In genomic region chr1:8848663-8849386, GRCh38 we compare ENCODE assay signal across 1 cellular context.
TF ChIP-seq lines count a peak whose summit lies in the region.

No MANE protein-coding gene starts in this region.

TF ChIP-seq in HepG2, 621 proteins besides CTCF, POLR2A, EP300 and RAD21 (continued from another document and continues in another):
- peak; percentile 63; the same call in 1 of the 2 replicates for TF ChIP-seq HDAC1 (CRISPR knock-in tag; IDR thresholded peaks at IDR 0.05)
- no peak for TF ChIP-seq ZNF83 (CRISPR knock-in tag; IDR thresholded peaks at IDR 0.05; ENCODE audit: borderline replicate concordance)
- 0 out of 2 replicates have a peak, but pooled peaks have one; percentile 44 for TF ChIP-seq ZNF670 (CRISPR knock-in tag; IDR thresholded peaks at IDR 0.05; ENCODE audit: borderline replicate concordance)
- no peak for TF ChIP-seq PRPF4 (IDR thresholded peaks at IDR 0.05; ENCODE audit: low read depth, low read length, poor library complexity, severe bottlenecking)
- TF ChIP-seq GZF1 (CRISPR knock-in tag; IDR thresholded peaks at IDR 0.05) = peak; percentile 60; the same call in 1 of the 2 replicates
- TF ChIP-seq GABPA (IDR thresholded peaks at IDR 0.05; ENCODE audit: low read depth, low read length) = no peak
- TF ChIP-seq GABPA (CRISPR knock-in tag; IDR thresholded peaks at IDR 0.05; ENCODE audit: low read depth) = 0 out of 2 replicates have a peak, but pooled peaks have one; percentile 5
- peak; percentile 11; the same call in 1 of the 2 replicates for TF ChIP-seq TARDBP (CRISPR knock-in tag; IDR thresholded peaks at IDR 0.05)
- TF ChIP-seq CEBPB (IDR thresholded peaks at IDR 0.05; ENCODE audit: borderline replicate concordance, low read depth, low read length) = peak; percentile 25; the same call in 1 of the 2 replicates
- peak; percentile 68 for TF ChIP-seq ZNF232 (CRISPR knock-in tag; IDR thresholded peaks at IDR 0.05; ENCODE audit: borderline replicate concordance)
- no peak for TF ChIP-seq IKZF1 (IDR thresholded peaks at IDR 0.05)
- peak; percentile 66 for TF ChIP-seq RBM39 (IDR thresholded peaks at IDR 0.05; ENCODE audit: low read depth, low read length, poor library complexity, severe bottlenecking)
- peak; percentile 34; the same call in 1 of the 2 replicates for TF ChIP-seq ATF3 (CRISPR knock-in tag; IDR thresholded peaks at IDR 0.05)
- peak; percentile 38; the same call in 1 of the 2 replicates for TF ChIP-seq KAT7 (CRISPR knock-in tag; IDR thresholded peaks at IDR 0.05; ENCODE audit: borderline replicate concordance)
- TF ChIP-seq KLF16 (CRISPR knock-in tag; IDR thresholded peaks at IDR 0.05) = peak in 1 of 2 experiments; percentile 73; a peak in 2 of 4 replicates
- no peak for TF ChIP-seq FOSL1 (CRISPR knock-in tag; IDR thresholded peaks at IDR 0.05; ENCODE audit: borderline replicate concordance)
- TF ChIP-seq NR2F6 (IDR thresholded peaks at IDR 0.05) = no peak
- peak; percentile 56; the same call in 1 of the 2 replicates for TF ChIP-seq NR2F6 (CRISPR knock-in tag; IDR thresholded peaks at IDR 0.05)
- no peak for TF ChIP-seq SOX6 (IDR thresholded peaks at IDR 0.05)
- peak; percentile 72 for TF ChIP-seq SOX6 (CRISPR knock-in tag; IDR thresholded peaks at IDR 0.05)
- TF ChIP-seq ZBTB21 (CRISPR knock-in tag; IDR thresholded peaks at IDR 0.05) = no peak
- TF ChIP-seq ZNF646 (CRISPR knock-in tag; IDR thresholded peaks at IDR 0.05) = 0 out of 2 replicates have a peak, but pooled peaks have one; percentile 10
- no peak for TF ChIP-seq GPBP1L1 (CRISPR knock-in tag; IDR thresholded peaks at IDR 0.05)
- TF ChIP-seq RXRB (CRISPR knock-in tag; IDR thresholded peaks at IDR 0.05; ENCODE audit: borderline replicate concordance) = peak; percentile 62; the same call in 1 of the 2 replicates
- TF ChIP-seq ZSCAN25 (CRISPR knock-in tag; IDR thresholded peaks at IDR 0.05) = peak; percentile 61; the same call in 1 of the 2 replicates
- 0 out of 2 replicates have a peak, but pooled peaks have one; percentile 35 for TF ChIP-seq RCOR2 (CRISPR knock-in tag; IDR thresholded peaks at IDR 0.05)
- TF ChIP-seq LRRFIP1 (CRISPR knock-in tag; conservative IDR thresholded peaks at IDR 0.05) = no peak
- TF ChIP-seq ERF (CRISPR knock-in tag; IDR thresholded peaks at IDR 0.05) = peak; percentile 96
- no peak for TF ChIP-seq ZNF260 (CRISPR knock-in tag; IDR thresholded peaks at IDR 0.05; ENCODE audit: borderline replicate concordance, low read depth)
- TF ChIP-seq HDAC2 (CRISPR knock-in tag; IDR thresholded peaks at IDR 0.05) = peak; percentile 72; the same call in 1 of the 2 replicates
- no peak; the same call in 1 of the 2 replicates for TF ChIP-seq CREB3 (CRISPR knock-in tag; IDR thresholded peaks at IDR 0.05)
- no peak for TF ChIP-seq BCLAF1 (IDR thresholded peaks at IDR 0.05)
- TF ChIP-seq ZNF672 (CRISPR knock-in tag; IDR thresholded peaks at IDR 0.05) = no peak
- no peak for TF ChIP-seq ARHGAP35 (CRISPR knock-in tag; IDR thresholded peaks at IDR 0.05; ENCODE audit: borderline replicate concordance)
- TF ChIP-seq ZNF446 (CRISPR knock-in tag; IDR thresholded peaks at IDR 0.05) = no peak
- TF ChIP-seq CEBPZ (IDR thresholded peaks at IDR 0.05; ENCODE audit: low read length) = no peak
- TF ChIP-seq SPEN (CRISPR knock-in tag; IDR thresholded peaks at IDR 0.05; ENCODE audit: low read depth) = 0 out of 2 replicates have a peak, but pooled peaks have one; percentile 26
- TF ChIP-seq RORA (CRISPR knock-in tag; IDR thresholded peaks at IDR 0.05) = no peak
- TF ChIP-seq RARA (CRISPR knock-in tag; IDR thresholded peaks at IDR 0.05) = no peak; the same call in 1 of the 2 replicates
- no peak; the same call in 1 of the 2 replicates for TF ChIP-seq NKX3-1 (CRISPR knock-in tag; IDR thresholded peaks at IDR 0.05)
- peak; percentile 94 for TF ChIP-seq TFAP4 (IDR thresholded peaks at IDR 0.05; ENCODE audit: borderline replicate concordance, low read depth)
- TF ChIP-seq ZNF747 (CRISPR knock-in tag; IDR thresholded peaks at IDR 0.05; ENCODE audit: borderline replicate concordance) = no peak; the same call in 1 of the 2 replicates
- TF ChIP-seq ZNF567 (CRISPR knock-in tag; IDR thresholded peaks at IDR 0.05; ENCODE audit: borderline replicate concordance) = no peak
- TF ChIP-seq ZNF256 (CRISPR knock-in tag; conservative IDR thresholded peaks at IDR 0.05) = no peak
- no peak; the same call in 1 of the 2 replicates for TF ChIP-seq TAF1 (CRISPR knock-in tag; IDR thresholded peaks at IDR 0.05)
- peak; percentile 76; the same call in 1 of the 2 replicates for TF ChIP-seq ZNF788 (CRISPR knock-in tag; IDR thresholded peaks at IDR 0.05; ENCODE audit: borderline replicate concordance)
- 0 out of 2 replicates have a peak, but pooled peaks have one; percentile 47 for TF ChIP-seq MYNN (CRISPR knock-in tag; IDR thresholded peaks at IDR 0.05; ENCODE audit: low read depth)
